Comparison of ENCODE assay signal across 19 cellular contexts in the genomic region with DNA sequence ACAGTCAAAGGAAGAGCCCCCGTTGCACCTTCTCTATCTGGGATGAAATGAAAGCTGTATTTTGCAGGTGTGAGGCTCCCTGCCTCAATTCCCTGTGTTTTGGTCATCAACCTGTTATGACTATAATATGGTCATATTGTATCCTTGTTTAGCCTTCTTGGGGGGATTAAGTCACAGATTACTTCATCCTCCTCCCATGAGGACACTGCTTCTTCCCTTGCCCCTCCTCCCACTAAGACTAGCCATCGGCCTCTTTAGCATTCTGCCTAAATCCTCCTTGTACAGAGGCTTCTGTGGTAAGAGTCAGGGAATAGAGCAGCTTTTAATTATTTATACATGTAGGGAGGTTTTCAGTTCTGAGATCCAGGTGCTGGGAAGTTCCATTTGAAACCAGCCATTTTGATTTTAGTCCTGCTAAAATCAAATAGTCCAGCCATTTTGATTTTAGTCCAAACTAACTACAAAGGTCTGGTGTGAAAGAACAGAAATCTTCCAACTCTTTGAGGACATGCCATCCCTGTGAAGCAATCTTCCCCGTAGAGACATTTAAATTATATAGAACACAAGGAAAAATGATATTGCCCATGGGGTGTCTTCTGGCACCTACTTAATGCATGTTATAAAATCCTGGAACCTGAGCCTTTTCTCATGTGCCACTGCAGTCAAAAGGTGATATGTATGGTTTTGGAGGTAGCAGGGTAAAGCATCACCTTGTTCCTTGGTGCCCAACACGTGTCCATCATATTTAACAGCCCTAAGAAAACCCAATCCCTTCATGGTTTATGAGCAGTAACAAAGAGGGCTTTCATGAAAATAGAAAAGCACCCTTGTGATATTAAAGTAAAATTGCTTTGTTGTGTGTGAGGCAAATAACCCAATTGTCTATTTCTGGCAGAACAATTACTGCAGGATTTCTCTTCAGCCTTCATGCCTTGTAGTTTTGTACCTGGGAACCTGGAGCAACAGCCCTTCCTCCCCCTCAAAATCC. TPM values are rescaled to one million over a fixed set of nuclear protein-coding genes. Genes with fewer than 3 reads are reported as not detected.
DNase-seq lines count a peak whose midpoint lies in the region; ATAC-seq and TF ChIP-seq lines count a peak whose summit lies in the region.
"Had no signal": no experiment of that assay in that cellular context is flagged by ENCODE, and none has a peak within 500 bp of the region (broad histone marks: within the 10 kb centered on the region; RNA-seq: fewer than 3 reads in every experiment).

No MANE protein-coding gene starts in this region.

- peaks cover 0 to 88% of the 10 kb centered on the region in 2 donors for H3K36me3 ChIP-seq in gastrocnemius medialis
- H3K36me3 ChIP-seq in MM.1S (replicated peaks; ENCODE audit: insufficient read depth, low read length) = peaks cover 11% of the 10 kb centered on the region; the same call in 1 of the 2 replicates
- peaks cover 86% of the 10 kb centered on the region for H3K36me3 ChIP-seq in upper lobe of right lung

- H4K20me1 ChIP-seq in MM.1S (ENCODE audit: insufficient read depth, low read length) = no peaks in the 10 kb centered on the region

- no peak overlapping the region for H3K4me3 Mint-ChIP-seq in activated T-cell treated with anti-CD3 and anti-CD28 coated beads, Interleukin-2, amount 50 U/mL, for 72 hours
- H3K4me3 Mint-ChIP-seq in activated T-cell treated with anti-CD3 and anti-CD28 coated beads, Interleukin-2, amount 50 U/mL, for 24 hours = no peak overlapping the region
- H3K4me3 Mint-ChIP-seq: CD8-positive, alpha-beta memory T cell; HFFc6 had no signal

- no peak overlapping the region for H3K4me3 ChIP-seq in dorsolateral prefrontal cortex
- H3K4me3 ChIP-seq in gastrocnemius medialis = no peak overlapping the region
- no peak overlapping the region for H3K4me3 ChIP-seq in MM.1S (ENCODE audit: low read length)
- no peak overlapping the region for H3K4me3 ChIP-seq in upper lobe of right lung
- H3K4me3 ChIP-seq: SJCRH30 had no signal

- H3K27ac ChIP-seq in dorsolateral prefrontal cortex (peak overlapping the region in 43 of 59 donors; percentile 2 to 68 (median 36)), gastrocnemius medialis (peak overlapping the region in 2 of 4 donors; percentile 34 to 59), MM.1S (ENCODE audit: low read length) (no peak overlapping the region), upper lobe of right lung (no peak overlapping the region)
- H3K27ac ChIP-seq: RWPE1, SJCRH30 had no signal

- no peak overlapping the region for H3K4me2 ChIP-seq in MM.1S (ENCODE audit: low read depth, low read length)

- H2AFZ ChIP-seq in MM.1S (ENCODE audit: low read length) = no peak overlapping the region

- no peaks in the 10 kb centered on the region for H3K9me3 Mint-ChIP-seq in activated T-cell treated with anti-CD3 and anti-CD28 coated beads, Interleukin-2, amount 50 U/mL, for 72 hours
- H3K9me3 Mint-ChIP-seq in activated T-cell treated with anti-CD3 and anti-CD28 coated beads, Interleukin-2, amount 50 U/mL, for 24 hours = no peaks in the 10 kb centered on the region
- H3K9me3 Mint-ChIP-seq: CD8-positive, alpha-beta memory T cell; HFFc6 had no signal

- no peaks in the 10 kb centered on the region for H3K27me3 Mint-ChIP-seq in activated T-cell treated with anti-CD3 and anti-CD28 coated beads, Interleukin-2, amount 50 U/mL, for 72 hours (ENCODE audit: low read depth)
- H3K27me3 Mint-ChIP-seq in activated T-cell treated with anti-CD3 and anti-CD28 coated beads, Interleukin-2, amount 50 U/mL, for 24 hours = no peaks in the 10 kb centered on the region
- H3K27me3 Mint-ChIP-seq: CD8-positive, alpha-beta memory T cell had no signal

- H3K9me2 ChIP-seq in MM.1S (replicated peaks; ENCODE audit: insufficient read depth, low read length) = no peaks in the 10 kb centered on the region

- no peak for TF ChIP-seq POLR2A in gastrocnemius medialis (IDR thresholded peaks at IDR 0.05)

- H3K27me3 ChIP-seq in dorsolateral prefrontal cortex (no peaks in the 10 kb centered on the region), gastrocnemius medialis (no peaks in the 10 kb centered on the region), MM.1S (replicated peaks; ENCODE audit: insufficient read depth, low read length) (no peaks in the 10 kb centered on the region), upper lobe of right lung (no peaks in the 10 kb centered on the region)
- H3K27me3 ChIP-seq: SJCRH30 had no signal

- no peaks in the 10 kb centered on the region for H3K79me2 ChIP-seq in MM.1S (ENCODE audit: low read length)

- H3K4me1 ChIP-seq in gastrocnemius medialis = no peaks in the 10 kb centered on the region
- H3K4me1 ChIP-seq in MM.1S (ENCODE audit: low read length) = no peaks in the 10 kb centered on the region
- H3K4me1 ChIP-seq in upper lobe of right lung = no peaks in the 10 kb centered on the region
- H3K4me1 ChIP-seq: SJCRH30 had no signal

- H3F3A ChIP-seq in MM.1S (ENCODE audit: insufficient read depth, low read length) = no peaks in the 10 kb centered on the region

- ATAC-seq in activated T-cell treated with anti-CD3 and anti-CD28 coated beads, Interleukin-2, amount 50 U/mL, for 72 hours (replicated peaks in 1 of 2) = no peak
- ATAC-seq in gastrocnemius medialis (peak; percentile 68 to 84), upper lobe of right lung (no peak)

- intact Hi-C loops in dorsolateral prefrontal cortex (cut with DNase I) (loop anchor here in 1 of 2 donors (10.0 kb wide), 1 partner anchor 151 kb away; a partner anchor contains a TSS), gastrocnemius medialis (cut with DNase I; ENCODE audit: low total_unique reads) (no loop called here), upper lobe of right lung (cut with DNase I) (no loop called here)

- peaks cover 6 to 27% of the 10 kb centered on the region in 2 donors for H3K36me3 Mint-ChIP-seq in activated T-cell treated with anti-CD3 and anti-CD28 coated beads, Interleukin-2, amount 50 U/mL, for 72 hours (ENCODE audit: insufficient read depth in 2 of 2)
- H3K36me3 Mint-ChIP-seq in activated T-cell treated with anti-CD3 and anti-CD28 coated beads, Interleukin-2, amount 50 U/mL, for 24 hours (ENCODE audit: low read depth) = peaks cover 95% of the 10 kb centered on the region

- DNase-seq in activated T-cell treated with anti-CD3 and anti-CD28 coated beads, Interleukin-2, amount 50 U/mL, for 72 hours = no peak
- DNase-seq in activated T-cell treated with anti-CD3 and anti-CD28 coated beads, Interleukin-2, amount 50 U/mL, for 24 hours = no peak
- peak; percentile 87 for DNase-seq in NCI-H82 (lab: John Stamatoyannopoulos, UW)
- no peak for DNase-seq in dorsolateral prefrontal cortex
- no peak for DNase-seq in gastrocnemius medialis
- no peak for DNase-seq in NCI-H2107 treated with DMSO at 0.1 percent for 48 hours (lab: John Stamatoyannopoulos, UW; ENCODE audit: unreplicated experiment)
- no peak for DNase-seq in MM.1S
- no peak for DNase-seq in upper lobe of right lung
- DNase-seq: 8988T; CD8-positive, alpha-beta memory T cell; GDM1; HFFc6; KG1; NCI-H1048; NCI-H146; NCI-H2081 treated with DMSO at 0.1 percent for 48 hours; SJCRH30 had no signal

- peak overlapping the region; percentile 18 for H3K27ac Mint-ChIP-seq in activated T-cell treated with anti-CD3 and anti-CD28 coated beads, Interleukin-2, amount 50 U/mL, for 72 hours
- H3K27ac Mint-ChIP-seq in activated T-cell treated with anti-CD3 and anti-CD28 coated beads, Interleukin-2, amount 50 U/mL, for 24 hours = no peak overlapping the region
- H3K27ac Mint-ChIP-seq: HFFc6 had no signal

- no peak overlapping the region for H3K9ac ChIP-seq in MM.1S (ENCODE audit: low read length)

- H3K9me3 ChIP-seq in gastrocnemius medialis = no peaks in the 10 kb centered on the region
- H3K9me3 ChIP-seq in MM.1S (replicated peaks; ENCODE audit: insufficient read depth, low read length) = no peaks in the 10 kb centered on the region
- H3K9me3 ChIP-seq in upper lobe of right lung = no peaks in the 10 kb centered on the region
- H3K9me3 ChIP-seq: SJCRH30 had no signal

- TF ChIP-seq CTCF in dorsolateral prefrontal cortex (IDR thresholded peaks at IDR 0.05 in 54 of 56, conservative IDR thresholded peaks at IDR 0.05 in 2 of 56; ENCODE audit: low read depth in 1 of 56, partially characterized antibody in 56 of 56) (no peak), gastrocnemius medialis (IDR thresholded peaks at IDR 0.05 in 4 of 5, conservative IDR thresholded peaks at IDR 0.05 in 1 of 5) (no peak), MM.1S (IDR thresholded peaks at IDR 0.05; ENCODE audit: low read length) (no peak), upper lobe of right lung (IDR thresholded peaks at IDR 0.05) (no peak)

- no peaks in the 10 kb centered on the region for H3K4me1 Mint-ChIP-seq in activated T-cell treated with anti-CD3 and anti-CD28 coated beads, Interleukin-2, amount 50 U/mL, for 72 hours (ENCODE audit: low read depth)
- H3K4me1 Mint-ChIP-seq in activated T-cell treated with anti-CD3 and anti-CD28 coated beads, Interleukin-2, amount 50 U/mL, for 24 hours (ENCODE audit: low read depth) = no peaks in the 10 kb centered on the region
- H3K4me1 Mint-ChIP-seq: CD8-positive, alpha-beta memory T cell had no signal

- in situ Hi-C loops in gastrocnemius medialis (cut with MboI; ENCODE audit: low sequenced_read_pairs in 4 of 4) = no loop called here

RNA-seq across cellular contexts. Expression of a gene that starts 26.2 kb away (rescaled TPM):
- total RNA-seq in activated T-cell treated with anti-CD3 and anti-CD28 coated beads, Interleukin-2, amount 50 U/mL, for 72 hours = not detected
- total RNA-seq in dorsolateral prefrontal cortex (1 to 10 TPM in 10 of 120 experiments, under 1 TPM in 51, not detected in 59; 0.14 to 3.0 (median 0.56) TPM), gastrocnemius medialis (10 to 100 TPM in 1 of 4 donors, 1 to 10 TPM in 2, under 1 TPM in 1; 0.56 to 30.7 (median 3.3) TPM), upper lobe of right lung (1.1 TPM)
- total RNA-seq: CD8-positive, alpha-beta memory T cell; H4; HFFc6; SJCRH30 had no signal

RNA-seq across cellular contexts. Expression of a gene that starts 47.0 kb away (rescaled TPM):
- 10 to 100 TPM; 32.6 to 38.3 TPM for total RNA-seq in activated T-cell treated with anti-CD3 and anti-CD28 coated beads, Interleukin-2, amount 50 U/mL, for 72 hours
- total RNA-seq in dorsolateral prefrontal cortex (10 to 100 TPM; 45.9 to 83.6 (median 63.3) TPM), gastrocnemius medialis (10 to 100 TPM; 40.7 to 66.3 (median 52.9) TPM), upper lobe of right lung (32.3 TPM)

RNA-seq across cellular contexts. Expression of a gene that starts 57.7 kb away (rescaled TPM):
- total RNA-seq in activated T-cell treated with anti-CD3 and anti-CD28 coated beads, Interleukin-2, amount 50 U/mL, for 72 hours = 10 to 100 TPM; 28.5 to 32.9 TPM
- total RNA-seq in dorsolateral prefrontal cortex = 10 to 100 TPM; 11.4 to 28.1 (median 18.2) TPM
- 10 to 100 TPM; 15.1 to 24.5 (median 20.2) TPM for total RNA-seq in gastrocnemius medialis
- total RNA-seq in upper lobe of right lung = 15.3 TPM

Comparison
In these comparisons a context has a peak if more than half of its experiments do, and no peak if none do; other contexts are left out.
1. ATAC-seq: peak in gastrocnemius medialis (2 of 2); none in activated T-cell treated with anti-CD3 and anti-CD28 coated beads, Interleukin-2, amount 50 U/mL, for 72 hours (0 of 2) and upper lobe of right lung (single experiment).
2. H3K27ac ChIP-seq: peak in dorsolateral prefrontal cortex (43 of 59); none in MM.1S (single experiment) and upper lobe of right lung (single experiment).